ENCODE assay signal across 29 cellular contexts in genomic region chr9:95634581-95634980, GRCh38.
"Had no signal": no experiment of that assay in that cellular context is flagged by ENCODE, and none has a peak within 500 bp of the region (broad histone marks: within the 10 kb centered on the region; RNA-seq: fewer than 3 reads in every experiment).

No MANE protein-coding gene starts in this region.

- H3K4me3 ChIP-seq: ascending aorta, body of pancreas, breast epithelium, SJCRH30, SK-N-MC had no signal

- H3K27me3 ChIP-seq: ascending aorta, body of pancreas, breast epithelium, SJCRH30 had no signal

- H3K27ac ChIP-seq: ascending aorta, body of pancreas, breast epithelium, SJCRH30, SK-N-MC, WERI-Rb-1 had no signal

- ATAC-seq: activated CD8-positive, alpha-beta T cell treated with anti-CD3 and anti-CD28 coated beads for 36 hours; activated T-cell treated with anti-CD3 and anti-CD28 coated beads, Interleukin-2, amount 50 U/mL, for 72 hours; activated T-helper 17 cell treated with anti-CD3 and anti-CD28 coated beads, Interleukin-2, amount 50 U/mL, for 72 hours; body of pancreas; Panc1 had no signal

- H3K9me3 Mint-ChIP-seq: activated CD8-positive, alpha-beta T cell treated with anti-CD3 and anti-CD28 coated beads for 36 hours; activated naive CD8-positive, alpha-beta T cell treated with anti-CD3 and anti-CD28 coated beads for 36 hours; activated T-cell treated with anti-CD3 and anti-CD28 coated beads, Interleukin-2, amount 50 U/mL, for 72 hours; activated T-helper 17 cell treated with anti-CD3 and anti-CD28 coated beads, Interleukin-2, amount 50 U/mL, for 72 hours had no signal

- H3K27me3 Mint-ChIP-seq: activated naive CD8-positive, alpha-beta T cell treated with anti-CD3 and anti-CD28 coated beads for 36 hours had no signal

- H3K36me3 Mint-ChIP-seq: activated naive CD8-positive, alpha-beta T cell treated with anti-CD3 and anti-CD28 coated beads for 36 hours had no signal

- H3K4me1 Mint-ChIP-seq: activated naive CD8-positive, alpha-beta T cell treated with anti-CD3 and anti-CD28 coated beads for 36 hours; activated T-helper 17 cell treated with anti-CD3 and anti-CD28 coated beads, Interleukin-2, amount 50 U/mL, for 72 hours had no signal

- DNase-seq: activated CD4-positive, alpha-beta T cell treated with anti-CD3 and anti-CD28 coated beads for 1 hour; activated CD4-positive, alpha-beta T cell treated with anti-CD3 and anti-CD28 coated beads for 48 hours; activated CD4-positive, alpha-beta T cell treated with anti-CD3 and anti-CD28 coated beads, Interleukin-2, amount 50 U/mL, for 4 hours; activated CD4-positive, CD25-positive, alpha-beta regulatory T cell; activated CD8-positive, alpha-beta T cell treated with anti-CD3 and anti-CD28 coated beads for 36 hours; activated effector memory CD4-positive, alpha-beta T cell treated with anti-CD3 and anti-CD28 coated beads, Interleukin-2, amount 50 U/mL, for 16 hours; activated naive CD4-positive, alpha-beta T cell; activated naive CD4-positive, alpha-beta T cell treated with anti-CD3 and anti-CD28 coated beads, Interleukin-2, amount 50 U/mL, for 16 hours; activated naive CD8-positive, alpha-beta T cell treated with anti-CD3 and anti-CD28 coated beads for 36 hours; activated T-cell treated with anti-CD3 and anti-CD28 coated beads, Interleukin-2, amount 50 U/mL, for 1 hour; activated T-cell treated with anti-CD3 and anti-CD28 coated beads, Interleukin-2, amount 50 U/mL, for 72 hours; amygdala; body of pancreas; caudate nucleus; NCI-H1092 treated with DMSO at 0.1 percent for 48 hours; NCI-H146; NCI-H187 treated with DMSO at 0.1 percent for 48 hours; NCI-H2081; NCI-H226; NCI-H524 treated with DMSO at 0.1 percent for 48 hours; SHP77; SJCRH30; T1000; WERI-Rb-1 had no signal

- H3K4me3 Mint-ChIP-seq: activated CD8-positive, alpha-beta T cell treated with anti-CD3 and anti-CD28 coated beads for 36 hours; activated naive CD8-positive, alpha-beta T cell treated with anti-CD3 and anti-CD28 coated beads for 36 hours; activated T-cell treated with anti-CD3 and anti-CD28 coated beads, Interleukin-2, amount 50 U/mL, for 72 hours; activated T-helper 17 cell treated with anti-CD3 and anti-CD28 coated beads, Interleukin-2, amount 50 U/mL, for 72 hours had no signal

- H3K36me3 ChIP-seq: ascending aorta, breast epithelium, SJCRH30, WERI-Rb-1 had no signal

- H3K27ac Mint-ChIP-seq: activated CD8-positive, alpha-beta T cell treated with anti-CD3 and anti-CD28 coated beads for 36 hours; activated naive CD8-positive, alpha-beta T cell treated with anti-CD3 and anti-CD28 coated beads for 36 hours; activated T-cell treated with anti-CD3 and anti-CD28 coated beads, Interleukin-2, amount 50 U/mL, for 72 hours; activated T-helper 17 cell treated with anti-CD3 and anti-CD28 coated beads, Interleukin-2, amount 50 U/mL, for 72 hours had no signal

- H3K9me3 ChIP-seq: ascending aorta, body of pancreas, SJCRH30 had no signal

- H3K4me1 ChIP-seq: ascending aorta, body of pancreas, breast epithelium, SJCRH30 had no signal
